In the genomic region with DNA sequence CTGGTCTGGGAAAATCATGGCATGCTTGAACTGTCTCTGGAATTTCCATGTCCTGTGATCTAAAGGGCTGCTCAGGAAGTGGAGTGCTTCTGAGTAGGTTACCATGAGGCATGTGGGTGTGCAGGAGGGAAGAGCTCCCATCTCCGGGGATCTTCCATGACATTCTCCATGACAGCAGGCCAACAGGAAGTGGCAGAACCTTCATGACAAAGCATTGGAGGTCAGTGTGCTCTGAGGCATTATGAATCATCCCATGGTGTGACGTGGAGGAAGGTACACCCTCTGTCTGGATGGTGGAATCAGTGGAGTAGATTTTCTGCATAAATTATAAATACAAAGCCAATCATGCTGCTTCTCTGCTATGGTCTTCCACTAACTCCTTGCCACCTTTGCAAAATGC, we compare ENCODE assay signal across 10 cellular contexts.
DNase-seq lines count a peak whose midpoint lies in the region; FAIRE-seq and TF ChIP-seq lines count a peak whose summit lies in the region.
"Had no signal": no experiment of that assay in that cellular context is flagged by ENCODE, and none has a peak within 500 bp of the region (broad histone marks: within the 10 kb centered on the region; RNA-seq: fewer than 3 reads in every experiment).

No MANE protein-coding gene starts in this region.

- peaks cover 16% of the 10 kb centered on the region for H3K4me1 ChIP-seq in SJCRH30
- H3K4me1 ChIP-seq: psoas muscle had no signal

- no peak for TF ChIP-seq POLR2A in H54 (IDR thresholded peaks at IDR 0.05; ENCODE audit: low read depth, low read length)

- peak; percentile 67 for DNase-seq in H54 (ENCODE audit: insufficient read length, low spot score)
- DNase-seq in SJCRH30, result peak; percentile 35 to 59
- peak; percentile 80 for DNase-seq in fibroblast of gingiva (ENCODE audit: low read depth)
- DNase-seq in renal cortical epithelial cell (ENCODE audit: low read depth), result peak; percentile 92
- no peak for DNase-seq in T-helper 2 cell treated with Interferon-gamma antibody and Interleukin-4, amounts not matched to agents 5 μg/mL and 100 μg/mL, for 36 hours (ENCODE audit: low spot score)
- no peak for DNase-seq in SHP77 treated with DMSO at 0.1 percent for 48 hours (lab: John Stamatoyannopoulos, UW)
- DNase-seq in CD14-positive monocyte (ENCODE audit: low spot score), result no peak
- DNase-seq: effector memory CD4-positive, alpha-beta T cell had no signal

- peaks cover 3% of the 10 kb centered on the region; the same call in 1 of the 2 replicates for H3K36me3 ChIP-seq in SJCRH30

- H3K9me3 Mint-ChIP-seq in T-helper 2 cell treated with Interferon-gamma antibody and Interleukin-4, amounts not matched to agents 5 μg/mL and 100 μg/mL, for 36 hours, result no peaks in the 10 kb centered on the region
- peaks cover 0 to 2% (median 0%) of the 10 kb centered on the region in 7 donors for H3K9me3 Mint-ChIP-seq in CD14-positive monocyte

- peak; percentile 55 for FAIRE-seq in H54 (lab: Jason Lieb, UNC)

- H3K27me3 Mint-ChIP-seq in T-helper 2 cell treated with Interferon-gamma antibody and Interleukin-4, amounts not matched to agents 5 μg/mL and 100 μg/mL, for 36 hours (ENCODE audit: low read depth), result peaks cover 4% of the 10 kb centered on the region
- peaks cover 9 to 16% (median 10%) of the 10 kb centered on the region in 3 donors for H3K27me3 Mint-ChIP-seq in CD14-positive monocyte (ENCODE audit: low read depth in 3 of 3)

- no peaks in the 10 kb centered on the region for H3K36me3 Mint-ChIP-seq in T-helper 2 cell treated with Interferon-gamma antibody and Interleukin-4, amounts not matched to agents 5 μg/mL and 100 μg/mL, for 36 hours (ENCODE audit: low read depth)
- H3K36me3 Mint-ChIP-seq in CD14-positive monocyte, result no peaks in the 10 kb centered on the region

- TF ChIP-seq CTCF in CD14-positive monocyte (IDR thresholded peaks at IDR 0.05), result no peak

- intact Hi-C loops in CD14-positive monocyte (cut with micrococcal nuclease), result no loop called here

- H3K4me1 Mint-ChIP-seq in T-helper 2 cell treated with Interferon-gamma antibody and Interleukin-4, amounts not matched to agents 5 μg/mL and 100 μg/mL, for 36 hours (ENCODE audit: low read depth), result no peaks in the 10 kb centered on the region
- no peaks in the 10 kb centered on the region for H3K4me1 Mint-ChIP-seq in CD14-positive monocyte

- H3K27me3 ChIP-seq in SJCRH30, result no peaks in the 10 kb centered on the region

- H3K4me3 ChIP-seq in SJCRH30, result no peak overlapping the region
- H3K4me3 ChIP-seq: psoas muscle had no signal

- H3K27ac Mint-ChIP-seq in T-helper 2 cell treated with Interferon-gamma antibody and Interleukin-4, amounts not matched to agents 5 μg/mL and 100 μg/mL, for 36 hours, result no peak overlapping the region
- no peak overlapping the region for H3K27ac Mint-ChIP-seq in CD14-positive monocyte

- H3K27ac ChIP-seq in SJCRH30, result peak overlapping the region; percentile 3; the same call in 1 of the 2 replicates
- H3K27ac ChIP-seq: psoas muscle, VCaP had no signal

- H3K9me3 ChIP-seq in SJCRH30 (replicated peaks), result no peaks in the 10 kb centered on the region
- H3K9me3 ChIP-seq: psoas muscle had no signal

- no peak overlapping the region for H3K4me3 Mint-ChIP-seq in T-helper 2 cell treated with Interferon-gamma antibody and Interleukin-4, amounts not matched to agents 5 μg/mL and 100 μg/mL, for 36 hours
- no peak overlapping the region for H3K4me3 Mint-ChIP-seq in CD14-positive monocyte

Comparison
In these comparisons a context has a peak if more than half of its experiments do, and no peak if none do; other contexts are left out.
1. DNase-seq: peak in H54 (single experiment), SJCRH30 (2 of 2), fibroblast of gingiva (single experiment) and renal cortical epithelial cell (single experiment); none in T-helper 2 cell treated with Interferon-gamma antibody and Interleukin-4, amounts not matched to agents 5 μg/mL and 100 μg/mL, for 36 hours (single experiment), SHP77 treated with DMSO at 0.1 percent for 48 hours (single experiment) and CD14-positive monocyte (single experiment).